Comparison of ENCODE assay signal across 8 cellular contexts in genomic region chr5:56588636-56589485, GRCh38.
A peak's percentile ranks its signal among the peaks of the same experiment; 100 is the strongest.
DNase-seq lines count a peak whose midpoint lies in the region; ATAC-seq and TF ChIP-seq lines count a peak whose summit lies in the region.

No MANE protein-coding gene starts in this region.

- H3K27me3 ChIP-seq in upper lobe of left lung, result no peaks in the 10 kb centered on the region

- H3K4me3 ChIP-seq in upper lobe of left lung, result no peak overlapping the region

- H3K9me3 ChIP-seq in upper lobe of left lung, result no peaks in the 10 kb centered on the region

- TF ChIP-seq EP300 in upper lobe of left lung (IDR thresholded peaks at IDR 0.05), result no peak

- no peak overlapping the region for H3K27ac ChIP-seq in upper lobe of left lung
- H3K27ac ChIP-seq in caudate nucleus (ENCODE audit: low read depth, low read length), result no peak overlapping the region

- 71 to 75% methylated on average over 12 to 16 of the region's 16 CpGs for WGBS in upper lobe of left lung, 2 donors

- DNase-seq in GF-D8 (lab: John Stamatoyannopoulos, UW) (peak; percentile 4), activated T-cell treated with anti-CD3 and anti-CD28 coated beads for 48 hours (ENCODE audit: low read depth) (peak; percentile 26), left kidney (ENCODE audit: low read depth, low spot score) (peak; percentile 81), upper lobe of left lung (peak; percentile 29 to 68), caudate nucleus (lab: John Stamatoyannopoulos, UW) (no peak), G401 (ENCODE audit: low spot score) (no peak)

- peak; percentile 99 for ATAC-seq in GM19468 (IDR thresholded peaks at IDR 0.05; ENCODE audit: extremely low read depth, unreplicated experiment)
- peak; percentile 98 for ATAC-seq in HG03520 (IDR thresholded peaks at IDR 0.05; ENCODE audit: unreplicated experiment)
- ATAC-seq in upper lobe of left lung (ENCODE audit: low FRiP score in 2 of 2), result peak; percentile 41 to 86

- H3K4me1 ChIP-seq in upper lobe of left lung, result peaks cover 15 to 27% (median 23%) of the 10 kb centered on the region in 4 donors

- TF ChIP-seq CTCF in upper lobe of left lung (IDR thresholded peaks at IDR 0.05), result no peak

- TF ChIP-seq POLR2A in upper lobe of left lung (IDR thresholded peaks at IDR 0.05), result no peak

- in situ Hi-C loops in G401 (cut with HindIII; ENCODE audit: low sequenced_read_pairs), result no loop called here

- no peaks in the 10 kb centered on the region for H3K36me3 ChIP-seq in upper lobe of left lung

Comparison
In these comparisons a context has a peak if more than half of its experiments do, and no peak if none do; other contexts are left out.
1. DNase-seq: peak in GF-D8 (single experiment), activated T-cell treated with anti-CD3 and anti-CD28 coated beads for 48 hours (single experiment), left kidney (single experiment) and upper lobe of left lung (2 of 2); none in caudate nucleus (0 of 61) and G401 (single experiment).
2. Peak in every context shown above with its lines, with median percentiles within 50 percentile points of each other: ATAC-seq.